Comparison of ENCODE assay signal across 8 cellular contexts in genomic region chr6:155530219-155530834, GRCh38.
DNase-seq lines count a peak whose midpoint lies in the region; ATAC-seq and TF ChIP-seq lines count a peak whose summit lies in the region.

No MANE protein-coding gene starts in this region.

- in situ Hi-C loops in ACHN (cut with HindIII; ENCODE audit: low pct_ligation_motif_present, low pct_unique_long_range_greater_than_20kb, low sequenced_read_pairs) = no loop called here

- DNase-seq in ACHN (peak; percentile 39), EL (peak; percentile 53), NCI-H526 (lab: John Stamatoyannopoulos, UW) (peak; percentile 71 to 88), dedifferentiated amniotic fluid mesenchymal stem cell (ENCODE audit: extremely low spot score) (peak; percentile 57), neural crest cell (ENCODE audit: low read depth, low spot score) (no peak), islet precursor cell (no peak)
- DNase-seq in stimulated activated CD8-positive, alpha-beta memory T cell treated with anti-CD3 and anti-CD28 coated beads, Interleukin-4, amount 100 ng/mL, for 48 hours = no peak

- peaks cover 10% of the 10 kb centered on the region for H3K4me1 Mint-ChIP-seq in neural crest cell

- H3K4me3 Mint-ChIP-seq in neural crest cell = no peak overlapping the region

- no peaks in the 10 kb centered on the region for H3K27me3 Mint-ChIP-seq in neural crest cell (ENCODE audit: low read depth)

- peak; percentile 64 for ATAC-seq in HG02642 (IDR thresholded peaks at IDR 0.05; ENCODE audit: poor library complexity, unreplicated experiment)

- H3K27ac Mint-ChIP-seq in neural crest cell (ENCODE audit: unreplicated experiment) = no peak overlapping the region

- TF ChIP-seq CTCF in neural crest cell (conservative IDR thresholded peaks at IDR 0.05) = peak; percentile 79

- peaks cover 8% of the 10 kb centered on the region for H3K9me3 Mint-ChIP-seq in neural crest cell

- H3K36me3 Mint-ChIP-seq in neural crest cell (ENCODE audit: low read depth) = peaks cover 13% of the 10 kb centered on the region

Comparison
In these comparisons a context has a peak if more than half of its experiments do, and no peak if none do; other contexts are left out.
1. DNase-seq: peak in ACHN (single experiment), EL (single experiment), NCI-H526 (2 of 2) and dedifferentiated amniotic fluid mesenchymal stem cell (single experiment); none in neural crest cell (single experiment), islet precursor cell (single experiment) and stimulated activated CD8-positive, alpha-beta memory T cell treated with anti-CD3 and anti-CD28 coated beads, Interleukin-4, amount 100 ng/mL, for 48 hours (single experiment).